In the genomic region with DNA sequence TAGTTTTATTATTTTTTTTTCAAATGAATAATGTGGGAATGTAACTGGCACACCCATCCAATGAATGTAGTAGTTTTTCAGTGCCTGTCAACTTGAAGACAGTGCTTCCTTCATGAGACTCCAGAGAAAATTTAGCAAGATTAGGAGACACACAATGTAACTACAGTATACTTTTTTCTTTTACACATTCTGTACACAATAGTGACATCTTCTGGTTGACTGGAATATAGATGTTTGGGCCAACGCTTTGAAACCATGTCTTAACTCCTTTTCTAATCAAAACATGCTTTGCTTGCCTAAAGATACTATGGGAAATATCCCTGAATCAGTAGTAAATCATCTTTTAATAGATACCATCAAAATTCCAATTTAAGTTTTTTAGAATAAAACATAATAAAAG, we compare ENCODE assay signal across 2 cellular contexts.
TF ChIP-seq lines count a peak whose summit lies in the region.

No MANE protein-coding gene starts in this region.

TF ChIP-seq in H1, 55 proteins besides CTCF, POLR2A, EP300 and RAD21 (continued from another document):
- TF ChIP-seq SRF (IDR thresholded peaks at IDR 0.05; ENCODE audit: low read depth, low read length) (no peak), GABPA (IDR thresholded peaks at IDR 0.05; ENCODE audit: borderline replicate concordance, insufficient read depth, low read length) (no peak), ASH2L (IDR thresholded peaks at IDR 0.05; ENCODE audit: low read length) (no peak), TBP (IDR thresholded peaks at IDR 0.05; ENCODE audit: low read depth, low read length) (no peak), RFX5 (IDR thresholded peaks at IDR 0.05; ENCODE audit: borderline replicate concordance, low read depth, low read length) (no peak), SAP30 (IDR thresholded peaks at IDR 0.05; ENCODE audit: insufficient read depth, insufficient replicate concordance, low read length) (no peak), NANOG (IDR thresholded peaks at IDR 0.05; ENCODE audit: insufficient read depth, low read depth, low read length, poor library complexity, severe bottlenecking) (no peak), KDM4A (IDR thresholded peaks at IDR 0.05; ENCODE audit: low read depth, low read length, severe bottlenecking) (no peak)
TF ChIP-seq in H1: peak in this region for 0.

TF ChIP-seq in neural cell, 6 proteins besides CTCF, POLR2A, EP300 and RAD21:
- TF ChIP-seq, protein P1, sequence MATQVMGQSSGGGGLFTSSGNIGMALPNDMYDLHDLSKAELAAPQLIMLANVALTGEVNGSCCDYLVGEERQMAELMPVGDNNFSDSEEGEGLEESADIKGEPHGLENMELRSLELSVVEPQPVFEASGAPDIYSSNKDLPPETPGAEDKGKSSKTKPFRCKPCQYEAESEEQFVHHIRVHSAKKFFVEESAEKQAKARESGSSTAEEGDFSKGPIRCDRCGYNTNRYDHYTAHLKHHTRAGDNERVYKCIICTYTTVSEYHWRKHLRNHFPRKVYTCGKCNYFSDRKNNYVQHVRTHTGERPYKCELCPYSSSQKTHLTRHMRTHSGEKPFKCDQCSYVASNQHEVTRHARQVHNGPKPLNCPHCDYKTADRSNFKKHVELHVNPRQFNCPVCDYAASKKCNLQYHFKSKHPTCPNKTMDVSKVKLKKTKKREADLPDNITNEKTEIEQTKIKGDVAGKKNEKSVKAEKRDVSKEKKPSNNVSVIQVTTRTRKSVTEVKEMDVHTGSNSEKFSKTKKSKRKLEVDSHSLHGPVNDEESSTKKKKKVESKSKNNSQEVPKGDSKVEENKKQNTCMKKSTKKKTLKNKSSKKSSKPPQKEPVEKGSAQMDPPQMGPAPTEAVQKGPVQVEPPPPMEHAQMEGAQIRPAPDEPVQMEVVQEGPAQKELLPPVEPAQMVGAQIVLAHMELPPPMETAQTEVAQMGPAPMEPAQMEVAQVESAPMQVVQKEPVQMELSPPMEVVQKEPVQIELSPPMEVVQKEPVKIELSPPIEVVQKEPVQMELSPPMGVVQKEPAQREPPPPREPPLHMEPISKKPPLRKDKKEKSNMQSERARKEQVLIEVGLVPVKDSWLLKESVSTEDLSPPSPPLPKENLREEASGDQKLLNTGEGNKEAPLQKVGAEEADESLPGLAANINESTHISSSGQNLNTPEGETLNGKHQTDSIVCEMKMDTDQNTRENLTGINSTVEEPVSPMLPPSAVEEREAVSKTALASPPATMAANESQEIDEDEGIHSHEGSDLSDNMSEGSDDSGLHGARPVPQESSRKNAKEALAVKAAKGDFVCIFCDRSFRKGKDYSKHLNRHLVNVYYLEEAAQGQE (IDR thresholded peaks at IDR 0.05; ENCODE audit: borderline replicate concordance): no peak
- TF ChIP-seq SMC3 (conservative IDR thresholded peaks at IDR 0.05; ENCODE audit: poor library complexity) (peak; percentile 89), EZH2 (IDR thresholded peaks at IDR 0.05; ENCODE audit: borderline replicate concordance, insufficient read depth, low read length, poor library complexity, severe bottlenecking) (no peak), POLR2AphosphoS5 (IDR thresholded peaks at IDR 0.05) (no peak)
